In the genomic region with DNA sequence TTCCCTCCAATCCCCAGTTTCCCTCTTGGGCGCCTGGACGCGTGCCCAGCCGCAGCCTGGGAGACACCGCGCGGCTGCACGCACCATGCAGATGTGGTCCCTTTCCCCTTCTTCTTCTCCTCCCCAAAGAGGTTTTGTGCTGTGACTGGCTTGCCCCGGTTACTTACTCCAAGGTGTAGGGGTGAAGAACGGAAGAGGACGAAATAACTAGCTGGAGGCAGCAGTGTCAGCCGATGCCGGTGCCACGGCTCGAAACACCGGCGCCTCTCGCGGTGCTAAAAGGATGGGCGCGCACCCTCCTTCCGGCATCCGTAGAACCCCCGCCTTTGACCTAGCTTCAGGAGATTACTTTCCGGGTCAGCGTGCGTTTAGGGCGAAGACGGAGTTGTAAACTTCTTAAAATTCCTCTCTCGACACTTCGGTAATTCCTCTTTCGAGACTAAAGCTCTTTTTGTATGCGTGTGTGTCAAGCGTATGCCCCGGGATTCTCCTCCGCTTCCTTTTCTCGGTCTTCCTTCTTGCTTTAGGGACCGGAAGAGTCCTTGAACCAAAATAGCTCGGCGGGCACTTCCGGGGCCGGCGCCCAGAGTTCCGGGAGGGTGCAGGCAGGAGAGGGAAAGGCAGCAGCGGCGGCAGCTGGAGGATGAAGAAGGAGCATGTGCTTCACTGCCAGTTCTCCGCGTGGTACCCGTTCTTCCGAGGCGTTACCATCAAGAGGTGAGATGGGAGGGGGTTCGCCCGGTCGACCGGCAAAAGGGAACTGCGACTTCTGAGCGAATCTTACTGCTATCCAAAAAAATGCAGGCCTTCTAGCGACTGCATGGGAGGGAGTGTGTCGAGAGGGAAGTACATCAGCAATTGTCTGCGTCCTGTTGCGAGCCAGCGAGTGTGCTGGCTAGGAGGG, we compare ENCODE assay signal across 1 cellular context.
TF ChIP-seq lines count a peak whose summit lies in the region.

A gene with protein sequence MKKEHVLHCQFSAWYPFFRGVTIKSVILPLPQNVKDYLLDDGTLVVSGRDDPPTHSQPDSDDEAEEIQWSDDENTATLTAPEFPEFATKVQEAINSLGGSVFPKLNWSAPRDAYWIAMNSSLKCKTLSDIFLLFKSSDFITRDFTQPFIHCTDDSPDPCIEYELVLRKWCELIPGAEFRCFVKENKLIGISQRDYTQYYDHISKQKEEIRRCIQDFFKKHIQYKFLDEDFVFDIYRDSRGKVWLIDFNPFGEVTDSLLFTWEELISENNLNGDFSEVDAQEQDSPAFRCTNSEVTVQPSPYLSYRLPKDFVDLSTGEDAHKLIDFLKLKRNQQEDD (plus strand): TSS at position 586 of the 904 bp plus-strand sequence. CDS start 58 bp downstream, at position 644.
A gene (minus strand): TSS at position 289 of the 904 bp plus-strand sequence. CDS start 9,600 bp downstream, outside the sequence.

TF ChIP-seq in HepG2, 621 proteins besides CTCF, POLR2A, EP300 and RAD21 (continued from another document and continues in another):
- TF ChIP-seq ATF7-NPFF (CRISPR knock-in tag; IDR thresholded peaks at IDR 0.05; ENCODE audit: low read depth), result peak; percentile 31; the same call in 1 of the 2 replicates
- TF ChIP-seq, protein P1, sequence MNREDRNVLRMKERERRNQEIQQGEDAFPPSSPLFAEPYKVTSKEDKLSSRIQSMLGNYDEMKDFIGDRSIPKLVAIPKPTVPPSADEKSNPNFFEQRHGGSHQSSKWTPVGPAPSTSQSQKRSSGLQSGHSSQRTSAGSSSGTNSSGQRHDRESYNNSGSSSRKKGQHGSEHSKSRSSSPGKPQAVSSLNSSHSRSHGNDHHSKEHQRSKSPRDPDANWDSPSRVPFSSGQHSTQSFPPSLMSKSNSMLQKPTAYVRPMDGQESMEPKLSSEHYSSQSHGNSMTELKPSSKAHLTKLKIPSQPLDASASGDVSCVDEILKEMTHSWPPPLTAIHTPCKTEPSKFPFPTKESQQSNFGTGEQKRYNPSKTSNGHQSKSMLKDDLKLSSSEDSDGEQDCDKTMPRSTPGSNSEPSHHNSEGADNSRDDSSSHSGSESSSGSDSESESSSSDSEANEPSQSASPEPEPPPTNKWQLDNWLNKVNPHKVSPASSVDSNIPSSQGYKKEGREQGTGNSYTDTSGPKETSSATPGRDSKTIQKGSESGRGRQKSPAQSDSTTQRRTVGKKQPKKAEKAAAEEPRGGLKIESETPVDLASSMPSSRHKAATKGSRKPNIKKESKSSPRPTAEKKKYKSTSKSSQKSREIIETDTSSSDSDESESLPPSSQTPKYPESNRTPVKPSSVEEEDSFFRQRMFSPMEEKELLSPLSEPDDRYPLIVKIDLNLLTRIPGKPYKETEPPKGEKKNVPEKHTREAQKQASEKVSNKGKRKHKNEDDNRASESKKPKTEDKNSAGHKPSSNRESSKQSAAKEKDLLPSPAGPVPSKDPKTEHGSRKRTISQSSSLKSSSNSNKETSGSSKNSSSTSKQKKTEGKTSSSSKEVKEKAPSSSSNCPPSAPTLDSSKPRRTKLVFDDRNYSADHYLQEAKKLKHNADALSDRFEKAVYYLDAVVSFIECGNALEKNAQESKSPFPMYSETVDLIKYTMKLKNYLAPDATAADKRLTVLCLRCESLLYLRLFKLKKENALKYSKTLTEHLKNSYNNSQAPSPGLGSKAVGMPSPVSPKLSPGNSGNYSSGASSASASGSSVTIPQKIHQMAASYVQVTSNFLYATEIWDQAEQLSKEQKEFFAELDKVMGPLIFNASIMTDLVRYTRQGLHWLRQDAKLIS (CRISPR knock-in tag; IDR thresholded peaks at IDR 0.05), result no peak; the same call in 1 of the 2 replicates
- TF ChIP-seq, protein P2, sequence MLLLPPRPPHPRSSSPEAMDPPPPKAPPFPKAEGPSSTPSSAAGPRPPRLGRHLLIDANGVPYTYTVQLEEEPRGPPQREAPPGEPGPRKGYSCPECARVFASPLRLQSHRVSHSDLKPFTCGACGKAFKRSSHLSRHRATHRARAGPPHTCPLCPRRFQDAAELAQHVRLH (CRISPR knock-in tag; IDR thresholded peaks at IDR 0.05; ENCODE audit: borderline replicate concordance, low read depth), result peak; percentile 27; the same call in 1 of the 2 replicates
- no peak for TF ChIP-seq NFYC (CRISPR knock-in tag; IDR thresholded peaks at IDR 0.05)
- TF ChIP-seq ZKSCAN8 (CRISPR knock-in tag; IDR thresholded peaks at IDR 0.05; ENCODE audit: borderline replicate concordance), result no peak
- TF ChIP-seq, protein P3, sequence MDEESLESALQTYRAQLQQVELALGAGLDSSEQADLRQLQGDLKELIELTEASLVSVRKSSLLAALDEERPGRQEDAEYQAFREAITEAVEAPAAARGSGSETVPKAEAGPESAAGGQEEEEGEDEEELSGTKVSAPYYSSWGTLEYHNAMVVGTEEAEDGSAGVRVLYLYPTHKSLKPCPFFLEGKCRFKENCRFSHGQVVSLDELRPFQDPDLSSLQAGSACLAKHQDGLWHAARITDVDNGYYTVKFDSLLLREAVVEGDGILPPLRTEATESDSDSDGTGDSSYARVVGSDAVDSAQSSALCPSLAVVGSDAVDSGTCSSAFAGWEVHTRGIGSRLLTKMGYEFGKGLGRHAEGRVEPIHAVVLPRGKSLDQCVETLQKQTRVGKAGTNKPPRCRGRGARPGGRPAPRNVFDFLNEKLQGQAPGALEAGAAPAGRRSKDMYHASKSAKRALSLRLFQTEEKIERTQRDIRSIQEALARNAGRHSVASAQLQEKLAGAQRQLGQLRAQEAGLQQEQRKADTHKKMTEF (CRISPR knock-in tag; IDR thresholded peaks at IDR 0.05), result no peak; the same call in 1 of the 2 replicates
- no peak; the same call in 1 of the 2 replicates for TF ChIP-seq TMF1 (CRISPR knock-in tag; IDR thresholded peaks at IDR 0.05; ENCODE audit: low read depth)
- TF ChIP-seq, protein P4, sequence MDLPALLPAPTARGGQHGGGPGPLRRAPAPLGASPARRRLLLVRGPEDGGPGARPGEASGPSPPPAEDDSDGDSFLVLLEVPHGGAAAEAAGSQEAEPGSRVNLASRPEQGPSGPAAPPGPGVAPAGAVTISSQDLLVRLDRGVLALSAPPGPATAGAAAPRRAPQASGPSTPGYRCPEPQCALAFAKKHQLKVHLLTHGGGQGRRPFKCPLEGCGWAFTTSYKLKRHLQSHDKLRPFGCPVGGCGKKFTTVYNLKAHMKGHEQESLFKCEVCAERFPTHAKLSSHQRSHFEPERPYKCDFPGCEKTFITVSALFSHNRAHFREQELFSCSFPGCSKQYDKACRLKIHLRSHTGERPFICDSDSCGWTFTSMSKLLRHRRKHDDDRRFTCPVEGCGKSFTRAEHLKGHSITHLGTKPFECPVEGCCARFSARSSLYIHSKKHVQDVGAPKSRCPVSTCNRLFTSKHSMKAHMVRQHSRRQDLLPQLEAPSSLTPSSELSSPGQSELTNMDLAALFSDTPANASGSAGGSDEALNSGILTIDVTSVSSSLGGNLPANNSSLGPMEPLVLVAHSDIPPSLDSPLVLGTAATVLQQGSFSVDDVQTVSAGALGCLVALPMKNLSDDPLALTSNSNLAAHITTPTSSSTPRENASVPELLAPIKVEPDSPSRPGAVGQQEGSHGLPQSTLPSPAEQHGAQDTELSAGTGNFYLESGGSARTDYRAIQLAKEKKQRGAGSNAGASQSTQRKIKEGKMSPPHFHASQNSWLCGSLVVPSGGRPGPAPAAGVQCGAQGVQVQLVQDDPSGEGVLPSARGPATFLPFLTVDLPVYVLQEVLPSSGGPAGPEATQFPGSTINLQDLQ (CRISPR knock-in tag; IDR thresholded peaks at IDR 0.05), result peak; percentile 43; the same call in 1 of the 2 replicates
- no peak for TF ChIP-seq ZNF17 (CRISPR knock-in tag; IDR thresholded peaks at IDR 0.05)
- TF ChIP-seq, protein P5, sequence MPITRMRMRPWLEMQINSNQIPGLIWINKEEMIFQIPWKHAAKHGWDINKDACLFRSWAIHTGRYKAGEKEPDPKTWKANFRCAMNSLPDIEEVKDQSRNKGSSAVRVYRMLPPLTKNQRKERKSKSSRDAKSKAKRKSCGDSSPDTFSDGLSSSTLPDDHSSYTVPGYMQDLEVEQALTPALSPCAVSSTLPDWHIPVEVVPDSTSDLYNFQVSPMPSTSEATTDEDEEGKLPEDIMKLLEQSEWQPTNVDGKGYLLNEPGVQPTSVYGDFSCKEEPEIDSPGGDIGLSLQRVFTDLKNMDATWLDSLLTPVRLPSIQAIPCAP (CRISPR knock-in tag; IDR thresholded peaks at IDR 0.05; ENCODE audit: low read depth), result no peak
- TF ChIP-seq, protein P6, sequence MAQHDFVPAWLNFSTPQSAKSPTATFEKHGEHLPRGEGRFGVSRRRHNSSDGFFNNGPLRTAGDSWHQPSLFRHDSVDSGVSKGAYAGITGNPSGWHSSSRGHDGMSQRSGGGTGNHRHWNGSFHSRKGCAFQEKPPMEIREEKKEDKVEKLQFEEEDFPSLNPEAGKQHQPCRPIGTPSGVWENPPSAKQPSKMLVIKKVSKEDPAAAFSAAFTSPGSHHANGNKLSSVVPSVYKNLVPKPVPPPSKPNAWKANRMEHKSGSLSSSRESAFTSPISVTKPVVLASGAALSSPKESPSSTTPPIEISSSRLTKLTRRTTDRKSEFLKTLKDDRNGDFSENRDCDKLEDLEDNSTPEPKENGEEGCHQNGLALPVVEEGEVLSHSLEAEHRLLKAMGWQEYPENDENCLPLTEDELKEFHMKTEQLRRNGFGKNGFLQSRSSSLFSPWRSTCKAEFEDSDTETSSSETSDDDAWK (CRISPR knock-in tag; IDR thresholded peaks at IDR 0.05), result no peak
- TF ChIP-seq HNRNPLL (IDR thresholded peaks at IDR 0.05; ENCODE audit: low read depth, low read length, poor library complexity, severe bottlenecking), result peak; percentile 74
- 0 out of 2 replicates have a peak, but pooled peaks have one; percentile 33 for TF ChIP-seq ZNF317 (CRISPR knock-in tag; IDR thresholded peaks at IDR 0.05)
- TF ChIP-seq, protein P7, sequence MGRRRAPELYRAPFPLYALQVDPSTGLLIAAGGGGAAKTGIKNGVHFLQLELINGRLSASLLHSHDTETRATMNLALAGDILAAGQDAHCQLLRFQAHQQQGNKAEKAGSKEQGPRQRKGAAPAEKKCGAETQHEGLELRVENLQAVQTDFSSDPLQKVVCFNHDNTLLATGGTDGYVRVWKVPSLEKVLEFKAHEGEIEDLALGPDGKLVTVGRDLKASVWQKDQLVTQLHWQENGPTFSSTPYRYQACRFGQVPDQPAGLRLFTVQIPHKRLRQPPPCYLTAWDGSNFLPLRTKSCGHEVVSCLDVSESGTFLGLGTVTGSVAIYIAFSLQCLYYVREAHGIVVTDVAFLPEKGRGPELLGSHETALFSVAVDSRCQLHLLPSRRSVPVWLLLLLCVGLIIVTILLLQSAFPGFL (CRISPR knock-in tag; IDR thresholded peaks at IDR 0.05), result no peak
- no peak for TF ChIP-seq SKI (IDR thresholded peaks at IDR 0.05; ENCODE audit: partially characterized antibody)
- TF ChIP-seq, protein P8, sequence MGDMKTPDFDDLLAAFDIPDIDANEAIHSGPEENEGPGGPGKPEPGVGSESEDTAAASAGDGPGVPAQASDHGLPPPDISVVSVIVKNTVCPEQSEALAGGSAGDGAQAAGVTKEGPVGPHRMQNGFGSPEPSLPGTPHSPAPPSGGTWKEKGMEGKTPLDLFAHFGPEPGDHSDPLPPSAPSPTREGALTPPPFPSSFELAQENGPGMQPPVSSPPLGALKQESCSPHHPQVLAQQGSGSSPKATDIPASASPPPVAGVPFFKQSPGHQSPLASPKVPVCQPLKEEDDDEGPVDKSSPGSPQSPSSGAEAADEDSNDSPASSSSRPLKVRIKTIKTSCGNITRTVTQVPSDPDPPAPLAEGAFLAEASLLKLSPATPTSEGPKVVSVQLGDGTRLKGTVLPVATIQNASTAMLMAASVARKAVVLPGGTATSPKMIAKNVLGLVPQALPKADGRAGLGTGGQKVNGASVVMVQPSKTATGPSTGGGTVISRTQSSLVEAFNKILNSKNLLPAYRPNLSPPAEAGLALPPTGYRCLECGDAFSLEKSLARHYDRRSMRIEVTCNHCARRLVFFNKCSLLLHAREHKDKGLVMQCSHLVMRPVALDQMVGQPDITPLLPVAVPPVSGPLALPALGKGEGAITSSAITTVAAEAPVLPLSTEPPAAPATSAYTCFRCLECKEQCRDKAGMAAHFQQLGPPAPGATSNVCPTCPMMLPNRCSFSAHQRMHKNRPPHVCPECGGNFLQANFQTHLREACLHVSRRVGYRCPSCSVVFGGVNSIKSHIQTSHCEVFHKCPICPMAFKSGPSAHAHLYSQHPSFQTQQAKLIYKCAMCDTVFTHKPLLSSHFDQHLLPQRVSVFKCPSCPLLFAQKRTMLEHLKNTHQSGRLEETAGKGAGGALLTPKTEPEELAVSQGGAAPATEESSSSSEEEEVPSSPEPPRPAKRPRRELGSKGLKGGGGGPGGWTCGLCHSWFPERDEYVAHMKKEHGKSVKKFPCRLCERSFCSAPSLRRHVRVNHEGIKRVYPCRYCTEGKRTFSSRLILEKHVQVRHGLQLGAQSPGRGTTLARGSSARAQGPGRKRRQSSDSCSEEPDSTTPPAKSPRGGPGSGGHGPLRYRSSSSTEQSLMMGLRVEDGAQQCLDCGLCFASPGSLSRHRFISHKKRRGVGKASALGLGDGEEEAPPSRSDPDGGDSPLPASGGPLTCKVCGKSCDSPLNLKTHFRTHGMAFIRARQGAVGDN (CRISPR knock-in tag; IDR thresholded peaks at IDR 0.05), result peak; percentile 94
- TF ChIP-seq, protein P9, sequence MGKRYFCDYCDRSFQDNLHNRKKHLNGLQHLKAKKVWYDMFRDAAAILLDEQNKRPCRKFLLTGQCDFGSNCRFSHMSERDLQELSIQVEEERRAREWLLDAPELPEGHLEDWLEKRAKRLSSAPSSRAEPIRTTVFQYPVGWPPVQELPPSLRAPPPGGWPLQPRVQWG (CRISPR knock-in tag; IDR thresholded peaks at IDR 0.05; ENCODE audit: borderline replicate concordance, low read depth), result no peak
- TF ChIP-seq, protein P10, sequence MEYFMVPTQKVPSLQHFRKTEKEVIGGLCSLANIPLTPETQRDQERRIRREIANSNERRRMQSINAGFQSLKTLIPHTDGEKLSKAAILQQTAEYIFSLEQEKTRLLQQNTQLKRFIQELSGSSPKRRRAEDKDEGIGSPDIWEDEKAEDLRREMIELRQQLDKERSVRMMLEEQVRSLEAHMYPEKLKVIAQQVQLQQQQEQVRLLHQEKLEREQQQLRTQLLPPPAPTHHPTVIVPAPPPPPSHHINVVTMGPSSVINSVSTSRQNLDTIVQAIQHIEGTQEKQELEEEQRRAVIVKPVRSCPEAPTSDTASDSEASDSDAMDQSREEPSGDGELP (IDR thresholded peaks at IDR 0.05; ENCODE audit: borderline replicate concordance, low read depth), result peak; percentile 41; the same call in 1 of the 2 replicates
- TF ChIP-seq ZNF180 (CRISPR knock-in tag; IDR thresholded peaks at IDR 0.05; ENCODE audit: borderline replicate concordance, low read depth), result no peak
- no peak for TF ChIP-seq ZFP62 (CRISPR knock-in tag; IDR thresholded peaks at IDR 0.05)
- peak; percentile 66; the same call in 1 of the 2 replicates for TF ChIP-seq ELF3 (CRISPR knock-in tag; IDR thresholded peaks at IDR 0.05)
- TF ChIP-seq, protein P11, sequence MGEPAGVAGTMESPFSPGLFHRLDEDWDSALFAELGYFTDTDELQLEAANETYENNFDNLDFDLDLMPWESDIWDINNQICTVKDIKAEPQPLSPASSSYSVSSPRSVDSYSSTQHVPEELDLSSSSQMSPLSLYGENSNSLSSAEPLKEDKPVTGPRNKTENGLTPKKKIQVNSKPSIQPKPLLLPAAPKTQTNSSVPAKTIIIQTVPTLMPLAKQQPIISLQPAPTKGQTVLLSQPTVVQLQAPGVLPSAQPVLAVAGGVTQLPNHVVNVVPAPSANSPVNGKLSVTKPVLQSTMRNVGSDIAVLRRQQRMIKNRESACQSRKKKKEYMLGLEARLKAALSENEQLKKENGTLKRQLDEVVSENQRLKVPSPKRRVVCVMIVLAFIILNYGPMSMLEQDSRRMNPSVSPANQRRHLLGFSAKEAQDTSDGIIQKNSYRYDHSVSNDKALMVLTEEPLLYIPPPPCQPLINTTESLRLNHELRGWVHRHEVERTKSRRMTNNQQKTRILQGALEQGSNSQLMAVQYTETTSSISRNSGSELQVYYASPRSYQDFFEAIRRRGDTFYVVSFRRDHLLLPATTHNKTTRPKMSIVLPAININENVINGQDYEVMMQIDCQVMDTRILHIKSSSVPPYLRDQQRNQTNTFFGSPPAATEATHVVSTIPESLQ (CRISPR knock-in tag; conservative IDR thresholded peaks at IDR 0.05), result 0 out of 2 replicates have a peak, but pooled peaks have one; percentile 21
- TF ChIP-seq ZNF83 (CRISPR knock-in tag; IDR thresholded peaks at IDR 0.05; ENCODE audit: borderline replicate concordance), result 0 out of 2 replicates have a peak, but pooled peaks have one; percentile 60
- TF ChIP-seq HNRNPL (IDR thresholded peaks at IDR 0.05; ENCODE audit: low read depth, low read length), result no peak
- peak; percentile 62 for TF ChIP-seq SRF (IDR thresholded peaks at IDR 0.05; ENCODE audit: low read depth, low read length)
- TF ChIP-seq GATAD1 (CRISPR knock-in tag; IDR thresholded peaks at IDR 0.05), result peak; percentile 97
